ENCODE assay signal across 2 cellular contexts in genomic region chr7:9691286-9691685, GRCh38.
TF ChIP-seq lines count a peak whose summit lies in the region.

No MANE protein-coding gene starts in this region.

TF ChIP-seq in GM23338, 12 proteins besides CTCF, POLR2A, EP300 and RAD21:
- TF ChIP-seq ZNF462 (CRISPR knock-in tag; IDR thresholded peaks at IDR 0.05) (no peak), CREB1 (CRISPR knock-in tag; IDR thresholded peaks at IDR 0.05; ENCODE audit: low read depth) (no peak), EZH2phosphoT487 (IDR thresholded peaks at IDR 0.05; ENCODE audit: unreplicated experiment) (no peak)

TF ChIP-seq in WTC11, 78 proteins besides CTCF, POLR2A, EP300 and RAD21 (continued from another document):
- TF ChIP-seq, protein P1, sequence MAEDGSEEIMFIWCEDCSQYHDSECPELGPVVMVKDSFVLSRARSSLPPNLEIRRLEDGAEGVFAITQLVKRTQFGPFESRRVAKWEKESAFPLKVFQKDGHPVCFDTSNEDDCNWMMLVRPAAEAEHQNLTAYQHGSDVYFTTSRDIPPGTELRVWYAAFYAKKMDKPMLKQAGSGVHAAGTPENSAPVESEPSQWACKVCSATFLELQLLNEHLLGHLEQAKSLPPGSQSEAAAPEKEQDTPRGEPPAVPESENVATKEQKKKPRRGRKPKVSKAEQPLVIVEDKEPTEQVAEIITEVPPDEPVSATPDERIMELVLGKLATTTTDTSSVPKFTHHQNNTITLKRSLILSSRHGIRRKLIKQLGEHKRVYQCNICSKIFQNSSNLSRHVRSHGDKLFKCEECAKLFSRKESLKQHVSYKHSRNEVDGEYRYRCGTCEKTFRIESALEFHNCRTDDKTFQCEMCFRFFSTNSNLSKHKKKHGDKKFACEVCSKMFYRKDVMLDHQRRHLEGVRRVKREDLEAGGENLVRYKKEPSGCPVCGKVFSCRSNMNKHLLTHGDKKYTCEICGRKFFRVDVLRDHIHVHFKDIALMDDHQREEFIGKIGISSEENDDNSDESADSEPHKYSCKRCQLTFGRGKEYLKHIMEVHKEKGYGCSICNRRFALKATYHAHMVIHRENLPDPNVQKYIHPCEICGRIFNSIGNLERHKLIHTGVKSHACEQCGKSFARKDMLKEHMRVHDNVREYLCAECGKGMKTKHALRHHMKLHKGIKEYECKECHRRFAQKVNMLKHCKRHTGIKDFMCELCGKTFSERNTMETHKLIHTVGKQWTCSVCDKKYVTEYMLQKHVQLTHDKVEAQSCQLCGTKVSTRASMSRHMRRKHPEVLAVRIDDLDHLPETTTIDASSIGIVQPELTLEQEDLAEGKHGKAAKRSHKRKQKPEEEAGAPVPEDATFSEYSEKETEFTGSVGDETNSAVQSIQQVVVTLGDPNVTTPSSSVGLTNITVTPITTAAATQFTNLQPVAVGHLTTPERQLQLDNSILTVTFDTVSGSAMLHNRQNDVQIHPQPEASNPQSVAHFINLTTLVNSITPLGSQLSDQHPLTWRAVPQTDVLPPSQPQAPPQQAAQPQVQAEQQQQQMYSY (CRISPR knock-in tag; IDR thresholded peaks at IDR 0.05), result no peak
- TF ChIP-seq NFE2L1 (CRISPR knock-in tag; IDR thresholded peaks at IDR 0.05) (no peak), ZNF425 (CRISPR knock-in tag; conservative IDR thresholded peaks at IDR 0.05) (no peak), NFATC4 (CRISPR knock-in tag; IDR thresholded peaks at IDR 0.05) (no peak), FOXK1 (CRISPR knock-in tag; IDR thresholded peaks at IDR 0.05) (no peak), CREB1 (CRISPR knock-in tag; IDR thresholded peaks at IDR 0.05) (no peak)
